2 cellular contexts compared by ENCODE assay signal in genomic region chr3:28765194-28765593, GRCh38.
TF ChIP-seq lines count a peak whose summit lies in the region.

No MANE protein-coding gene starts in this region.

TF ChIP-seq in GM23338, 12 proteins besides CTCF, POLR2A, EP300 and RAD21:
- TF ChIP-seq ZNF331 (CRISPR knock-in tag; IDR thresholded peaks at IDR 0.05; ENCODE audit: low read depth) (no peak), CREB1 (CRISPR knock-in tag; IDR thresholded peaks at IDR 0.05; ENCODE audit: low read depth) (no peak), JUNB (IDR thresholded peaks at IDR 0.05; ENCODE audit: unreplicated experiment) (no peak), ETS1 (IDR thresholded peaks at IDR 0.05) (no peak), NANOG (IDR thresholded peaks at IDR 0.05; ENCODE audit: borderline replicate concordance) (no peak), EZH2phosphoT487 (IDR thresholded peaks at IDR 0.05; ENCODE audit: unreplicated experiment) (no peak), POLR2AphosphoS5 (IDR thresholded peaks at IDR 0.05; ENCODE audit: low read depth) (no peak), EZH2 (IDR thresholded peaks at IDR 0.05; ENCODE audit: low read depth, unreplicated experiment) (no peak), ZNF114 (CRISPR knock-in tag; IDR thresholded peaks at IDR 0.05) (no peak), STAT1 (IDR thresholded peaks at IDR 0.05; ENCODE audit: unreplicated experiment) (no peak)
- TF ChIP-seq, protein P1, sequence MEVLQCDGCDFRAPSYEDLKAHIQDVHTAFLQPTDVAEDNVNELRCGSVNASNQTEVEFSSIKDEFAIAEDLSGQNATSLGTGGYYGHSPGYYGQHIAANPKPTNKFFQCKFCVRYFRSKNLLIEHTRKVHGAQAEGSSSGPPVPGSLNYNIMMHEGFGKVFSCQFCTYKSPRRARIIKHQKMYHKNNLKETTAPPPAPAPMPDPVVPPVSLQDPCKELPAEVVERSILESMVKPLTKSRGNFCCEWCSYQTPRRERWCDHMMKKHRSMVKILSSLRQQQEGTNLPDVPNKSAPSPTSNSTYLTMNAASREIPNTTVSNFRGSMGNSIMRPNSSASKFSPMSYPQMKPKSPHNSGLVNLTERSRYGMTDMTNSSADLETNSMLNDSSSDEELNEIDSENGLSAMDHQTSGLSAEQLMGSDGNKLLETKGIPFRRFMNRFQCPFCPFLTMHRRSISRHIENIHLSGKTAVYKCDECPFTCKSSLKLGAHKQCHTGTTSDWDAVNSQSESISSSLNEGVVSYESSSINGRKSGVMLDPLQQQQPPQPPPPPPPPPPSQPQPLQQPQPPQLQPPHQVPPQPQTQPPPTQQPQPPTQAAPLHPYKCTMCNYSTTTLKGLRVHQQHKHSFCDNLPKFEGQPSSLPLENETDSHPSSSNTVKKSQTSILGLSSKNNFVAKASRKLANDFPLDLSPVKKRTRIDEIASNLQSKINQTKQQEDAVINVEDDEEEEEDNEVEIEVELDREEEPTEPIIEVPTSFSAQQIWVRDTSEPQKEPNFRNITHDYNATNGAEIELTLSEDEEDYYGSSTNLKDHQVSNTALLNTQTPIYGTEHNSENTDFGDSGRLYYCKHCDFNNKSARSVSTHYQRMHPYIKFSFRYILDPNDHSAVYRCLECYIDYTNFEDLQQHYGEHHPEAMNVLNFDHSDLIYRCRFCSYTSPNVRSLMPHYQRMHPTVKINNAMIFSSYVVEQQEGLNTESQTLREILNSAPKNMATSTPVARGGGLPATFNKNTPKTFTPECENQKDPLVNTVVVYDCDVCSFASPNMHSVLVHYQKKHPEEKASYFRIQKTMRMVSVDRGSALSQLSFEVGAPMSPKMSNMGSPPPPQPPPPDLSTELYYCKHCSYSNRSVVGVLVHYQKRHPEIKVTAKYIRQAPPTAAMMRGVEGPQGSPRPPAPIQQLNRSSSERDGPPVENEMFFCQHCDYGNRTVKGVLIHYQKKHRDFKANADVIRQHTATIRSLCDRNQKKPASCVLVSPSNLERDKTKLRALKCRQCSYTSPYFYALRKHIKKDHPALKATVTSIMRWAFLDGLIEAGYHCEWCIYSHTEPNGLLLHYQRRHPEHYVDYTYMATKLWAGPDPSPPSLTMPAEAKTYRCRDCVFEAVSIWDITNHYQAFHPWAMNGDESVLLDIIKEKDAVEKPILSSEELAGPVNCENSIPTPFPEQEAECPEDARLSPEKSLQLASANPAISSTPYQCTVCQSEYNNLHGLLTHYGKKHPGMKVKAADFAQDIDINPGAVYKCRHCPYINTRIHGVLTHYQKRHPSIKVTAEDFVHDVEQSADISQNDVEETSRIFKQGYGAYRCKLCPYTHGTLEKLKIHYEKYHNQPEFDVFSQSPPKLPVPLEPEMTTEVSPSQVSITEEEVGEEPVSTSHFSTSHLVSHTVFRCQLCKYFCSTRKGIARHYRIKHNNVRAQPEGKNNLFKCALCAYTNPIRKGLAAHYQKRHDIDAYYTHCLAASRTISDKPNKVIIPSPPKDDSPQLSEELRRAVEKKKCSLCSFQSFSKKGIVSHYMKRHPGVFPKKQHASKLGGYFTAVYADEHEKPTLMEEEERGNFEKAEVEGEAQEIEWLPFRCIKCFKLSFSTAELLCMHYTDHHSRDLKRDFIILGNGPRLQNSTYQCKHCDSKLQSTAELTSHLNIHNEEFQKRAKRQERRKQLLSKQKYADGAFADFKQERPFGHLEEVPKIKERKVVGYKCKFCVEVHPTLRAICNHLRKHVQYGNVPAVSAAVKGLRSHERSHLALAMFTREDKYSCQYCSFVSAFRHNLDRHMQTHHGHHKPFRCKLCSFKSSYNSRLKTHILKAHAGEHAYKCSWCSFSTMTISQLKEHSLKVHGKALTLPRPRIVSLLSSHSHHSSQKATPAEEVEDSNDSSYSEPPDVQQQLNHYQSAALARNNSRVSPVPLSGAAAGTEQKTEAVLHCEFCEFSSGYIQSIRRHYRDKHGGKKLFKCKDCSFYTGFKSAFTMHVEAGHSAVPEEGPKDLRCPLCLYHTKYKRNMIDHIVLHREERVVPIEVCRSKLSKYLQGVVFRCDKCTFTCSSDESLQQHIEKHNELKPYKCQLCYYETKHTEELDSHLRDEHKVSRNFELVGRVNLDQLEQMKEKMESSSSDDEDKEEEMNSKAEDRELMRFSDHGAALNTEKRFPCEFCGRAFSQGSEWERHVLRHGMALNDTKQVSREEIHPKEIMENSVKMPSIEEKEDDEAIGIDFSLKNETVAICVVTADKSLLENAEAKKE (CRISPR knock-in tag; IDR thresholded peaks at IDR 0.05) = no peak
- TF ChIP-seq, protein P2, sequence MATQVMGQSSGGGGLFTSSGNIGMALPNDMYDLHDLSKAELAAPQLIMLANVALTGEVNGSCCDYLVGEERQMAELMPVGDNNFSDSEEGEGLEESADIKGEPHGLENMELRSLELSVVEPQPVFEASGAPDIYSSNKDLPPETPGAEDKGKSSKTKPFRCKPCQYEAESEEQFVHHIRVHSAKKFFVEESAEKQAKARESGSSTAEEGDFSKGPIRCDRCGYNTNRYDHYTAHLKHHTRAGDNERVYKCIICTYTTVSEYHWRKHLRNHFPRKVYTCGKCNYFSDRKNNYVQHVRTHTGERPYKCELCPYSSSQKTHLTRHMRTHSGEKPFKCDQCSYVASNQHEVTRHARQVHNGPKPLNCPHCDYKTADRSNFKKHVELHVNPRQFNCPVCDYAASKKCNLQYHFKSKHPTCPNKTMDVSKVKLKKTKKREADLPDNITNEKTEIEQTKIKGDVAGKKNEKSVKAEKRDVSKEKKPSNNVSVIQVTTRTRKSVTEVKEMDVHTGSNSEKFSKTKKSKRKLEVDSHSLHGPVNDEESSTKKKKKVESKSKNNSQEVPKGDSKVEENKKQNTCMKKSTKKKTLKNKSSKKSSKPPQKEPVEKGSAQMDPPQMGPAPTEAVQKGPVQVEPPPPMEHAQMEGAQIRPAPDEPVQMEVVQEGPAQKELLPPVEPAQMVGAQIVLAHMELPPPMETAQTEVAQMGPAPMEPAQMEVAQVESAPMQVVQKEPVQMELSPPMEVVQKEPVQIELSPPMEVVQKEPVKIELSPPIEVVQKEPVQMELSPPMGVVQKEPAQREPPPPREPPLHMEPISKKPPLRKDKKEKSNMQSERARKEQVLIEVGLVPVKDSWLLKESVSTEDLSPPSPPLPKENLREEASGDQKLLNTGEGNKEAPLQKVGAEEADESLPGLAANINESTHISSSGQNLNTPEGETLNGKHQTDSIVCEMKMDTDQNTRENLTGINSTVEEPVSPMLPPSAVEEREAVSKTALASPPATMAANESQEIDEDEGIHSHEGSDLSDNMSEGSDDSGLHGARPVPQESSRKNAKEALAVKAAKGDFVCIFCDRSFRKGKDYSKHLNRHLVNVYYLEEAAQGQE (IDR thresholded peaks at IDR 0.05; ENCODE audit: unreplicated experiment) = no peak

TF ChIP-seq in H1, 55 proteins besides CTCF, POLR2A, EP300 and RAD21:
- TF ChIP-seq POU5F1 (IDR thresholded peaks at IDR 0.05; ENCODE audit: low read depth, low read length) (no peak), CHD2 (IDR thresholded peaks at IDR 0.05; ENCODE audit: low read length) (no peak), TBP (IDR thresholded peaks at IDR 0.05; ENCODE audit: low read depth, low read length) (no peak), GTF2F1 (IDR thresholded peaks at IDR 0.05; ENCODE audit: borderline replicate concordance, low read depth, low read length) (no peak), RXRA (IDR thresholded peaks at IDR 0.05; ENCODE audit: insufficient read depth, low read depth, low read length) (no peak), SRF (IDR thresholded peaks at IDR 0.05; ENCODE audit: low read depth, low read length) (no peak), MAFK (IDR thresholded peaks at IDR 0.05; ENCODE audit: low read depth, low read length) (no peak), ZNF274 (IDR thresholded peaks at IDR 0.05; ENCODE audit: borderline replicate concordance, extremely low read depth, low read length) (no peak), EGR1 (IDR thresholded peaks at IDR 0.05; ENCODE audit: borderline replicate concordance, low read depth, low read length) (no peak), RFX5 (IDR thresholded peaks at IDR 0.05; ENCODE audit: borderline replicate concordance, low read depth, low read length) (no peak), HDAC6 (IDR thresholded peaks at IDR 0.05; ENCODE audit: low read depth, low read length) (no peak), SAP30 (IDR thresholded peaks at IDR 0.05; ENCODE audit: insufficient read depth, insufficient replicate concordance, low read length) (no peak), CBX8 (IDR thresholded peaks at IDR 0.05; ENCODE audit: borderline replicate concordance, low read depth, low read length) (no peak), SIRT6 (IDR thresholded peaks at IDR 0.05; ENCODE audit: low read length) (no peak), USF2 (IDR thresholded peaks at IDR 0.05; ENCODE audit: low read length) (no peak), EZH2 (IDR thresholded peaks at IDR 0.05; ENCODE audit: low read depth, low read length, severe bottlenecking) (no peak), SP2 (IDR thresholded peaks at IDR 0.05; ENCODE audit: low read length) (no peak)
- TF ChIP-seq, protein P3, sequence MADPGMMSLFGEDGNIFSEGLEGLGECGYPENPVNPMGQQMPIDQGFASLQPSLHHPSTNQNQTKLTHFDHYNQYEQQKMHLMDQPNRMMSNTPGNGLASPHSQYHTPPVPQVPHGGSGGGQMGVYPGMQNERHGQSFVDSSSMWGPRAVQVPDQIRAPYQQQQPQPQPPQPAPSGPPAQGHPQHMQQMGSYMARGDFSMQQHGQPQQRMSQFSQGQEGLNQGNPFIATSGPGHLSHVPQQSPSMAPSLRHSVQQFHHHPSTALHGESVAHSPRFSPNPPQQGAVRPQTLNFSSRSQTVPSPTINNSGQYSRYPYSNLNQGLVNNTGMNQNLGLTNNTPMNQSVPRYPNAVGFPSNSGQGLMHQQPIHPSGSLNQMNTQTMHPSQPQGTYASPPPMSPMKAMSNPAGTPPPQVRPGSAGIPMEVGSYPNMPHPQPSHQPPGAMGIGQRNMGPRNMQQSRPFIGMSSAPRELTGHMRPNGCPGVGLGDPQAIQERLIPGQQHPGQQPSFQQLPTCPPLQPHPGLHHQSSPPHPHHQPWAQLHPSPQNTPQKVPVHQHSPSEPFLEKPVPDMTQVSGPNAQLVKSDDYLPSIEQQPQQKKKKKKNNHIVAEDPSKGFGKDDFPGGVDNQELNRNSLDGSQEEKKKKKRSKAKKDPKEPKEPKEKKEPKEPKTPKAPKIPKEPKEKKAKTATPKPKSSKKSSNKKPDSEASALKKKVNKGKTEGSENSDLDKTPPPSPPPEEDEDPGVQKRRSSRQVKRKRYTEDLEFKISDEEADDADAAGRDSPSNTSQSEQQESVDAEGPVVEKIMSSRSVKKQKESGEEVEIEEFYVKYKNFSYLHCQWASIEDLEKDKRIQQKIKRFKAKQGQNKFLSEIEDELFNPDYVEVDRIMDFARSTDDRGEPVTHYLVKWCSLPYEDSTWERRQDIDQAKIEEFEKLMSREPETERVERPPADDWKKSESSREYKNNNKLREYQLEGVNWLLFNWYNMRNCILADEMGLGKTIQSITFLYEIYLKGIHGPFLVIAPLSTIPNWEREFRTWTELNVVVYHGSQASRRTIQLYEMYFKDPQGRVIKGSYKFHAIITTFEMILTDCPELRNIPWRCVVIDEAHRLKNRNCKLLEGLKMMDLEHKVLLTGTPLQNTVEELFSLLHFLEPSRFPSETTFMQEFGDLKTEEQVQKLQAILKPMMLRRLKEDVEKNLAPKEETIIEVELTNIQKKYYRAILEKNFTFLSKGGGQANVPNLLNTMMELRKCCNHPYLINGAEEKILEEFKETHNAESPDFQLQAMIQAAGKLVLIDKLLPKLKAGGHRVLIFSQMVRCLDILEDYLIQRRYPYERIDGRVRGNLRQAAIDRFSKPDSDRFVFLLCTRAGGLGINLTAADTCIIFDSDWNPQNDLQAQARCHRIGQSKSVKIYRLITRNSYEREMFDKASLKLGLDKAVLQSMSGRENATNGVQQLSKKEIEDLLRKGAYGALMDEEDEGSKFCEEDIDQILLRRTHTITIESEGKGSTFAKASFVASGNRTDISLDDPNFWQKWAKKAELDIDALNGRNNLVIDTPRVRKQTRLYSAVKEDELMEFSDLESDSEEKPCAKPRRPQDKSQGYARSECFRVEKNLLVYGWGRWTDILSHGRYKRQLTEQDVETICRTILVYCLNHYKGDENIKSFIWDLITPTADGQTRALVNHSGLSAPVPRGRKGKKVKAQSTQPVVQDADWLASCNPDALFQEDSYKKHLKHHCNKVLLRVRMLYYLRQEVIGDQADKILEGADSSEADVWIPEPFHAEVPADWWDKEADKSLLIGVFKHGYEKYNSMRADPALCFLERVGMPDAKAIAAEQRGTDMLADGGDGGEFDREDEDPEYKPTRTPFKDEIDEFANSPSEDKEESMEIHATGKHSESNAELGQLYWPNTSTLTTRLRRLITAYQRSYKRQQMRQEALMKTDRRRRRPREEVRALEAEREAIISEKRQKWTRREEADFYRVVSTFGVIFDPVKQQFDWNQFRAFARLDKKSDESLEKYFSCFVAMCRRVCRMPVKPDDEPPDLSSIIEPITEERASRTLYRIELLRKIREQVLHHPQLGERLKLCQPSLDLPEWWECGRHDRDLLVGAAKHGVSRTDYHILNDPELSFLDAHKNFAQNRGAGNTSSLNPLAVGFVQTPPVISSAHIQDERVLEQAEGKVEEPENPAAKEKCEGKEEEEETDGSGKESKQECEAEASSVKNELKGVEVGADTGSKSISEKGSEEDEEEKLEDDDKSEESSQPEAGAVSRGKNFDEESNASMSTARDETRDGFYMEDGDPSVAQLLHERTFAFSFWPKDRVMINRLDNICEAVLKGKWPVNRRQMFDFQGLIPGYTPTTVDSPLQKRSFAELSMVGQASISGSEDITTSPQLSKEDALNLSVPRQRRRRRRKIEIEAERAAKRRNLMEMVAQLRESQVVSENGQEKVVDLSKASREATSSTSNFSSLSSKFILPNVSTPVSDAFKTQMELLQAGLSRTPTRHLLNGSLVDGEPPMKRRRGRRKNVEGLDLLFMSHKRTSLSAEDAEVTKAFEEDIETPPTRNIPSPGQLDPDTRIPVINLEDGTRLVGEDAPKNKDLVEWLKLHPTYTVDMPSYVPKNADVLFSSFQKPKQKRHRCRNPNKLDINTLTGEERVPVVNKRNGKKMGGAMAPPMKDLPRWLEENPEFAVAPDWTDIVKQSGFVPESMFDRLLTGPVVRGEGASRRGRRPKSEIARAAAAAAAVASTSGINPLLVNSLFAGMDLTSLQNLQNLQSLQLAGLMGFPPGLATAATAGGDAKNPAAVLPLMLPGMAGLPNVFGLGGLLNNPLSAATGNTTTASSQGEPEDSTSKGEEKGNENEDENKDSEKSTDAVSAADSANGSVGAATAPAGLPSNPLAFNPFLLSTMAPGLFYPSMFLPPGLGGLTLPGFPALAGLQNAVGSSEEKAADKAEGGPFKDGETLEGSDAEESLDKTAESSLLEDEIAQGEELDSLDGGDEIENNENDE (IDR thresholded peaks at IDR 0.05; ENCODE audit: insufficient replicate concordance, low read length) = no peak
